ENCODE assay signal across 12 cellular contexts in the genomic region with DNA sequence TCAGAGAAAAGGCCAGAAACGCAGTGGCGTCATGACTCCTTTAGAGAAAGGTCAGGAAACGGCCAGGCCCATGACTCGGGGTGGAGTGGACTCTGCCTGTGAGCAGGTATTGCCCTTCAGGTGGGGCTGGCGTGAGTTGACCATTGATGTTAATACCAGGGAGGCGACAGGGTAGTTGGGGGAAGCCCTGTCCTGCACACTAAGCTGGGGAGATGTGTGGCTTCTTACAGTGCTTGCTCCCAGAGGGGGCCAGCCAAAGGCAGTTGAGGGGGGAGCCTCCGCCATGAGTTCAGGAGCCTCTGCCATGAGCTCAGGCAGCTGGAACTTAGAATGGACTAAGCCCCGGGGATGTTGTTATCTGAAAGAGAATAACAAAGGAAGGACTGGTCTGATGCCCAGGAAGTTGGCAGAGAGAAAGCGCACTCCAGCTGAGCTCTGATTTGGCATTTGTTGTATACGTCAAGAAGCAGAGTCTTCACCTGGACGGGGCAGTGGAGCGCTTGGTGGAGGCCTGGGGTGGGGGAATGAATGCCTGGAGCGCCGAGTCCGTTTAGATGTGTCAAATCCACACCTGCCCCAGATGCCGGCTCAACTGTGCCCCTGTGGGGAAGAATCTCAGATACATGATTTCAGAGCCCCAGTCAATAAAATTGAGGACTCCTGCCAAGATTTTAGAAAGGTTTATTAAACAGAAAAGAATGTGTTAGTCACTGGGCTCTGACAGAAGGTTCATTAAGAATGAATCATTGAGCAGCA.
A peak's percentile ranks its signal among the peaks of the same experiment; 100 is the strongest.
DNase-seq lines count a peak whose midpoint lies in the region; ATAC-seq and TF ChIP-seq lines count a peak whose summit lies in the region.
"Had no signal": no experiment of that assay in that cellular context is flagged by ENCODE, and none has a peak within 500 bp of the region (broad histone marks: within the 10 kb centered on the region; RNA-seq: fewer than 3 reads in every experiment).

No MANE protein-coding gene starts in this region.

- DNase-seq in AG04449 (ENCODE audit: low read depth, low spot score) (peak; percentile 31), HFFc6 (peak; percentile 72), amniotic epithelial cell (ENCODE audit: low read depth) (peak; percentile 60), glomerular visceral epithelial cell (ENCODE audit: extremely low spot score) (peak; percentile 30), immature natural killer cell (no peak)
- DNase-seq in activated T-cell treated with anti-CD3 and anti-CD28 coated beads, Interleukin-2, amount 50 U/mL, for 48 hours = no peak
- DNase-seq: activated gamma-delta T cell; effector memory CD8-positive, alpha-beta T cell; left cardiac atrium had no signal

- CTCF ChIA-PET in AG04449 (lab: Yijun Ruan, JAX) = interaction anchor here (0.8 kb wide), 1 partner anchor 43 kb away, joined by 3 read pairs; no protein-coding TSS in a partner anchor

- ATAC-seq in GM18907 (IDR thresholded peaks at IDR 0.05; ENCODE audit: unreplicated experiment) (no peak), HG03139 (IDR thresholded peaks at IDR 0.05; ENCODE audit: unreplicated experiment) (no peak)
- ATAC-seq: effector memory CD8-positive, alpha-beta T cell had no signal

- no peak overlapping the region for H3K4me3 ChIP-seq in AG04449 (ENCODE audit: low read depth, low read length)

- H3K36me3 Mint-ChIP-seq in HFFc6 (ENCODE audit: low read depth) = no peaks in the 10 kb centered on the region
- no peaks in the 10 kb centered on the region for H3K36me3 Mint-ChIP-seq in immature natural killer cell

- H3K27me3 Mint-ChIP-seq in HFFc6 (ENCODE audit: insufficient read depth) (peaks cover 3% of the 10 kb centered on the region; the same call in 1 of the 2 replicates), immature natural killer cell (ENCODE audit: low read depth in 3 of 3) (peaks cover 0 to 2% (median 1%) of the 10 kb centered on the region in 3 donors)
- H3K27me3 Mint-ChIP-seq: B cell; effector memory CD8-positive, alpha-beta T cell had no signal

- H3K27ac Mint-ChIP-seq in HFFc6 = peak overlapping the region; percentile 65
- no peak overlapping the region for H3K27ac Mint-ChIP-seq in immature natural killer cell
- H3K27ac Mint-ChIP-seq: B cell; effector memory CD8-positive, alpha-beta T cell had no signal

- H3K9me3 Mint-ChIP-seq in HFFc6 (no peaks in the 10 kb centered on the region), immature natural killer cell (no peaks in the 10 kb centered on the region)
- H3K9me3 Mint-ChIP-seq: effector memory CD8-positive, alpha-beta T cell had no signal

- peak overlapping the region; percentile 70 for H3K4me3 Mint-ChIP-seq in HFFc6
- H3K4me3 Mint-ChIP-seq in immature natural killer cell = no peak overlapping the region
- H3K4me3 Mint-ChIP-seq: B cell; effector memory CD8-positive, alpha-beta T cell had no signal

- H3K4me1 Mint-ChIP-seq in HFFc6 (ENCODE audit: low read depth) (peaks cover 35% of the 10 kb centered on the region), immature natural killer cell (peaks cover 17 to 49% of the 10 kb centered on the region in 2 donors)

- no peak for TF ChIP-seq CTCF in AG04449 (IDR thresholded peaks at IDR 0.05; ENCODE audit: insufficient read depth, low read length, missing control alignments)
- no peak; the same call in 1 of the 2 replicates for TF ChIP-seq CTCF in HFFc6 (IDR thresholded peaks at IDR 0.05)

- POLR2A ChIA-PET in AG04449 (lab: Yijun Ruan, JAX) = interaction anchor here (1.0 kb wide), 1 partner anchor 9 kb away, joined by 3 read pairs; no protein-coding TSS in a partner anchor

Comparison
In these comparisons a context has a peak if more than half of its experiments do, and no peak if none do; other contexts are left out.
1. DNase-seq: peak in AG04449 (single experiment), HFFc6 (single experiment), amniotic epithelial cell (single experiment) and glomerular visceral epithelial cell (single experiment); none in activated T-cell treated with anti-CD3 and anti-CD28 coated beads, Interleukin-2, amount 50 U/mL, for 48 hours (0 of 2) and immature natural killer cell (0 of 3).